In the genomic region with DNA sequence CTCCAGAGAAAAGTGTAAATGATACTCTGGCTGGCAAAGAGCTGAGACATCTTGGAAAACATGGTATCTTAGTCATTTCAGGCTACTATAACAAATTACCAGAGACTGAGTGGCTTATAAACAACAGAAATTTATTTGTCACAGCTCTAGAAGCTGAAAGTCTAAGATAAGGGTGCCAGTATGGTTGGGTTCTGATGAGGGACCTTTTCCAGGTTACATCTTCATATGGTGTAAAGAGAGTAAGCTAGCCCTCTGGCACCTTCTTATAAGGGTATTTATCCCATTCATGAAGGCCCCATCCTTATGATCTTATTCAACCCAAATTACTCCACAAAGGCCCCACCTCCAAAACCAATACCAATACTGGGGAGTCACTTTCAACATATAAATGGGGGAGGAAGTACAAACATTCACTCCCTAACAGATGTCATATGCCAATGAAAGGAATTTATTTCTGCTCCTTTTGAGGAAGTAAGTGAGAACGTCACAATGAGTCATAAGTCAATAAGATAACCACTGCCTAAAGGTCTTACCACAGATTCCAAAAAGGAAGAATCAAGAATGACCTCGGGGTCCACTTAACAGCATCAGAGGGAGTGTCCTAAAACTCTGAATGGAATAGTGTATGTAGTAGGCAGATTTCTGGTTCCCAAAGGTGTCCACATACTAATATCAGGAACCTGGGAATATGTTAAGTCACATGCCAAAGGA, we compare ENCODE assay signal across 12 cellular contexts.
DNase-seq lines count a peak whose midpoint lies in the region; ATAC-seq, FAIRE-seq and TF ChIP-seq lines count a peak whose summit lies in the region.
"Had no signal": no experiment of that assay in that cellular context is flagged by ENCODE, and none has a peak within 500 bp of the region (broad histone marks: within the 10 kb centered on the region; RNA-seq: fewer than 3 reads in every experiment).

No MANE protein-coding gene starts in this region.

- ATAC-seq in HCT116 (peak; percentile 47), HG03520 (IDR thresholded peaks at IDR 0.05; ENCODE audit: unreplicated experiment) (no peak)
- ATAC-seq: natural killer cell had no signal

- TF ChIP-seq POLR2A in HCT116 (IDR thresholded peaks at IDR 0.05; ENCODE audit: borderline replicate concordance, extremely low read depth, insufficient read depth, insufficient read length), result no peak

- no peaks in the 10 kb centered on the region for H3K9me2 ChIP-seq in HCT116 (ENCODE audit: insufficient read depth)

- H3K27ac ChIP-seq in HCT116 (ENCODE audit: low read depth, low read length) (no peak overlapping the region), mucosa of rectum (ENCODE audit: low read depth in 2 of 2, low read length in 2 of 2) (peak overlapping the region; percentile 3 to 15)
- H3K27ac ChIP-seq: VCaP had no signal

- no peaks in the 10 kb centered on the region for H3K36me3 ChIP-seq in HCT116 (ENCODE audit: control insufficient read depth in 1 of 2, insufficient read depth in 2 of 2, low read length in 2 of 2)
- peaks cover 0 to 2% of the 10 kb centered on the region in 2 donors for H3K36me3 ChIP-seq in mucosa of rectum (ENCODE audit: control insufficient read depth in 2 of 2, insufficient read depth in 2 of 2, low read length in 2 of 2)

- peak; percentile 71 for FAIRE-seq in colon (lab: Jason Lieb, UNC)

- CTCF ChIA-PET in HCT116 (lab: Charles Lee), result interaction anchor here (1.3 kb wide), 1 partner anchor 10 kb away, joined by 7 read pairs; no protein-coding TSS in a partner anchor

- POLR2A ChIA-PET in HCT116 (lab: Charles Lee), result no interaction called here

- peak overlapping the region; percentile 37; the same call in 1 of the 2 replicates for H3K4me2 ChIP-seq in HCT116 (ENCODE audit: low read length)

- H3K4me3 ChIP-seq in HCT116 (replicated peaks in 1 of 2; ENCODE audit: low read depth in 1 of 2, low read length in 2 of 2), result no peak overlapping the region
- no peak overlapping the region for H3K4me3 ChIP-seq in mucosa of rectum (ENCODE audit: low read length in 2 of 2)

- no peak overlapping the region for H2AFZ ChIP-seq in HCT116 (ENCODE audit: low read depth, low read length, poor library complexity, severe bottlenecking)

- DNase-seq in HCT116 (ENCODE audit: low read depth, low spot score) (no peak), OCI-M1 (lab: John Stamatoyannopoulos, UW) (peak; percentile 86), iPS-NIHi11 (ENCODE audit: low spot score) (no peak), anterior cingulate cortex (lab: John Stamatoyannopoulos, UW) (no peak)
- no peak for DNase-seq in effector CD4-positive, alpha-beta T cell
- DNase-seq: activated T-cell treated with anti-CD3 and anti-CD28 coated beads for 4 hours, natural killer cell, right cardiac atrium had no signal

- no peaks in the 10 kb centered on the region for H3K9me3 ChIP-seq in HCT116 (ENCODE audit: control insufficient read depth in 1 of 2, insufficient read depth in 1 of 2, low read depth in 1 of 2, low read length in 2 of 2)
- no peaks in the 10 kb centered on the region for H3K9me3 ChIP-seq in mucosa of rectum (ENCODE audit: control insufficient read depth in 2 of 2, low read length in 2 of 2)

- intact Hi-C loops in HCT116 (cut with micrococcal nuclease), result no loop called here

- H3K79me2 ChIP-seq in HCT116 (ENCODE audit: insufficient read depth, low read length), result no peaks in the 10 kb centered on the region

- no peaks in the 10 kb centered on the region for H4K20me1 ChIP-seq in HCT116 (ENCODE audit: insufficient read depth)

- RAD21 ChIA-PET in HCT116 (lab: Charles Lee; ENCODE audit: low non-redundant PET in 1 of 2, low total read pairs in 2 of 2, uncharacterized antibody in 2 of 2, unreplicated experiment in 2 of 2), result no interaction called here

- no peak for TF ChIP-seq CTCF in HCT116 (IDR thresholded peaks at IDR 0.05 in 2 of 3, conservative IDR thresholded peaks at IDR 0.05 in 1 of 3; ENCODE audit: borderline replicate concordance in 1 of 3, insufficient read depth in 1 of 3, low read depth in 2 of 3, low read length in 2 of 3)

- H3K9ac ChIP-seq in HCT116 (ENCODE audit: low read length) (no peak overlapping the region), mucosa of rectum (ENCODE audit: low read depth in 1 of 2, low read length in 2 of 2) (no peak overlapping the region)

- no peak for TF ChIP-seq RAD21 in HCT116 (IDR thresholded peaks at IDR 0.05; ENCODE audit: low read depth)

- H3K4me1 ChIP-seq in HCT116 (ENCODE audit: control insufficient read depth in 1 of 2, insufficient read depth in 2 of 2, low read length in 2 of 2), result peaks cover 2 to 10% of the 10 kb centered on the region in 2 experiments; a peak in 3 of 4 replicates
- H3K4me1 ChIP-seq in mucosa of rectum (ENCODE audit: control insufficient read depth in 2 of 2, insufficient read depth in 2 of 2, low read length in 2 of 2), result no peaks in the 10 kb centered on the region

- BruUV-seq in HCT116 (replicated peaks; lab: Mats Ljungman, UMichigan), result no TSS peak

- no peaks in the 10 kb centered on the region for H3K27me3 ChIP-seq in HCT116 (ENCODE audit: insufficient read depth, low read length)
- peaks cover 0 to 5% of the 10 kb centered on the region in 2 donors for H3K27me3 ChIP-seq in mucosa of rectum (ENCODE audit: control insufficient read depth in 2 of 2, insufficient read depth in 2 of 2, low read length in 2 of 2)

TF ChIP-seq in HCT116, 20 proteins besides CTCF, POLR2A, EP300 and RAD21:
- no peak for TF ChIP-seq EGR1 (IDR thresholded peaks at IDR 0.05; ENCODE audit: low read depth)
- TF ChIP-seq FOSL1 (IDR thresholded peaks at IDR 0.05; ENCODE audit: low read depth), result peak; percentile 53
TF ChIP-seq in HCT116: peak in this region for 1.
